ENCODE assay signal across 8 cellular contexts in genomic region chr19:588093-588742, GRCh38. TPM values are rescaled to one million over a fixed set of nuclear protein-coding genes. Genes with fewer than 3 reads are reported as not detected.
DNase-seq lines count a peak whose midpoint lies in the region; ATAC-seq and TF ChIP-seq lines count a peak whose summit lies in the region.

No MANE protein-coding gene starts in this region.

- intact Hi-C loops in activated CD8-positive, alpha-beta T cell treated with anti-CD3 and anti-CD28 coated beads for 36 hours (cut with micrococcal nuclease), result loop anchor here (10.0 kb wide), 1 partner anchor 147 kb away; no protein-coding TSS in a partner anchor

- H3K36me3 Mint-ChIP-seq in activated CD8-positive, alpha-beta T cell treated with anti-CD3 and anti-CD28 coated beads for 36 hours (ENCODE audit: low read depth), result no peaks in the 10 kb centered on the region

- no peak overlapping the region for H4K5ac ChIP-seq in mesendoderm (ENCODE audit: low read length)

- peak; percentile 80 for ATAC-seq in activated CD8-positive, alpha-beta T cell treated with anti-CD3 and anti-CD28 coated beads for 36 hours
- ATAC-seq in GM21367 (IDR thresholded peaks at IDR 0.05; ENCODE audit: unreplicated experiment), result no peak

- no peaks in the 10 kb centered on the region for H3K9me3 Mint-ChIP-seq in activated CD8-positive, alpha-beta T cell treated with anti-CD3 and anti-CD28 coated beads for 36 hours

- H3K27me3 ChIP-seq in BE2C (no peaks in the 10 kb centered on the region), mesendoderm (ENCODE audit: insufficient read depth, low read length, poor library complexity) (peaks cover 15% of the 10 kb centered on the region), suprapubic skin (peaks cover 74% of the 10 kb centered on the region)

- WGBS in mesendoderm (ENCODE audit: extremely low coverage, insufficient coverage, low lambda C conversion rate), result no CpG with 5 or more reads among the region's 41 CpGs
- 7% methylated on average over 10 of the region's 41 CpGs for WGBS in suprapubic skin

- H3K79me2 ChIP-seq in mesendoderm (ENCODE audit: control insufficient read depth, insufficient read depth, low read length), result no peaks in the 10 kb centered on the region

- no peak for TF ChIP-seq POLR2A in suprapubic skin (IDR thresholded peaks at IDR 0.05)

- no peak overlapping the region for H3K9ac ChIP-seq in mesendoderm (ENCODE audit: low read length)

- H4K8ac ChIP-seq in mesendoderm (ENCODE audit: low read depth, low read length), result no peak overlapping the region

- H3K23ac ChIP-seq in mesendoderm (ENCODE audit: low read length), result no peak overlapping the region

- no peaks in the 10 kb centered on the region for H3K79me1 ChIP-seq in mesendoderm (ENCODE audit: low read length)

- no peak overlapping the region for H3K4me3 Mint-ChIP-seq in activated CD8-positive, alpha-beta T cell treated with anti-CD3 and anti-CD28 coated beads for 36 hours

- peak; percentile 75 for TF ChIP-seq CTCF in BE2C (IDR thresholded peaks at IDR 0.05; ENCODE audit: low read depth, low read length)
- TF ChIP-seq CTCF in HFF-Myc (IDR thresholded peaks at IDR 0.05; ENCODE audit: low read depth, low read length, missing control alignments), result peak; percentile 74
- peak; percentile 58 for TF ChIP-seq CTCF in activated CD8-positive, alpha-beta T cell treated with anti-CD3 and anti-CD28 coated beads for 36 hours (IDR thresholded peaks at IDR 0.05)
- TF ChIP-seq CTCF in suprapubic skin (IDR thresholded peaks at IDR 0.05), result peak in 1 of 2 donors; percentile 68

- TF ChIP-seq EP300 in suprapubic skin (IDR thresholded peaks at IDR 0.05), result no peak

- H3K56ac ChIP-seq in mesendoderm (ENCODE audit: low read length), result no peak overlapping the region

- H3K27ac Mint-ChIP-seq in activated CD8-positive, alpha-beta T cell treated with anti-CD3 and anti-CD28 coated beads for 36 hours, result no peak overlapping the region

- no peak overlapping the region for H3K4ac ChIP-seq in mesendoderm (ENCODE audit: low read depth, low read length)

- CTCF ChIA-PET in activated CD8-positive, alpha-beta T cell treated with anti-CD3 and anti-CD28 coated beads for 36 hours (lab: Charles Lee), result interaction anchor here (0.8 to 1.0 kb wide), 3 partner anchors 10 to 72 kb away, joined by 3 to 4 read pairs (median 3); no protein-coding TSS in a partner anchor

- H3K4me1 Mint-ChIP-seq in activated CD8-positive, alpha-beta T cell treated with anti-CD3 and anti-CD28 coated beads for 36 hours (ENCODE audit: low read depth), result peaks cover 5% of the 10 kb centered on the region

- no peak overlapping the region for H3K18ac ChIP-seq in mesendoderm (ENCODE audit: low read length)

- DNase-seq in BE2C (peak; percentile 98), HFF-Myc (ENCODE audit: extremely low read depth, low read depth) (no peak), NCI-H524 treated with DMSO at 0.1 percent for 48 hours (lab: John Stamatoyannopoulos, UW) (peak; percentile 35), mesendoderm (peak; percentile 90), suprapubic skin (ENCODE audit: low spot score in 2 of 2) (no peak)
- peak; percentile 84 for DNase-seq in activated CD8-positive, alpha-beta T cell treated with anti-CD3 and anti-CD28 coated beads for 36 hours
- peak; percentile 44 for DNase-seq in effector CD4-positive, alpha-beta T cell

- no peak overlapping the region for H2BK15ac ChIP-seq in mesendoderm (replicated peaks; ENCODE audit: low read depth)

- H3K4me1 ChIP-seq in BE2C (peaks cover 12% of the 10 kb centered on the region), mesendoderm (ENCODE audit: control insufficient read depth, low read depth, low read length) (no peaks in the 10 kb centered on the region), suprapubic skin (peaks cover 43% of the 10 kb centered on the region)

- no peak overlapping the region for H3K4me2 ChIP-seq in mesendoderm (ENCODE audit: low read length)

- peaks cover 6% of the 10 kb centered on the region for H3K36me3 ChIP-seq in BE2C
- H3K36me3 ChIP-seq in mesendoderm (ENCODE audit: control insufficient read depth, insufficient read depth, low read length), result no peaks in the 10 kb centered on the region
- peaks cover 5% of the 10 kb centered on the region for H3K36me3 ChIP-seq in suprapubic skin

- H2BK5ac ChIP-seq in mesendoderm (ENCODE audit: low read length), result no peak overlapping the region

- H2AK5ac ChIP-seq in mesendoderm (ENCODE audit: low read length), result no peak overlapping the region

- peak overlapping the region; percentile 51 for H3K4me3 ChIP-seq in BE2C (ENCODE audit: low read depth, low read length)
- H3K4me3 ChIP-seq in HFF-Myc (replicated peaks; ENCODE audit: low read depth, low read length), result no peak overlapping the region
- no peak overlapping the region for H3K4me3 ChIP-seq in mesendoderm (ENCODE audit: low read length)
- peak overlapping the region; percentile 5 for H3K4me3 ChIP-seq in suprapubic skin

- no peak overlapping the region for H3K27ac ChIP-seq in mesendoderm (ENCODE audit: low read depth, low read length)
- H3K27ac ChIP-seq in suprapubic skin, result no peak overlapping the region

- POLR2A ChIA-PET in activated CD8-positive, alpha-beta T cell treated with anti-CD3 and anti-CD28 coated beads for 36 hours (lab: Charles Lee), result interaction anchor here (1.1 kb wide), 1 partner anchor 44 kb away, joined by 3 read pairs; no protein-coding TSS in a partner anchor

- H3K27me3 Mint-ChIP-seq in activated CD8-positive, alpha-beta T cell treated with anti-CD3 and anti-CD28 coated beads for 36 hours, result peaks cover 21% of the 10 kb centered on the region

- no peak overlapping the region for H2BK120ac ChIP-seq in mesendoderm (ENCODE audit: low read depth, low read length)

- H3K9me3 ChIP-seq in BE2C (no peaks in the 10 kb centered on the region), suprapubic skin (no peaks in the 10 kb centered on the region)

RNA-seq across cellular contexts. Expression of gene HCN2, which starts 1.5 kb away (rescaled TPM):
- polyA plus RNA-seq in BE2C (2012; ENCODE audit: insufficient read depth, insufficient read length, low read depth), result 15.2 TPM
- total RNA-seq in activated CD8-positive, alpha-beta T cell treated with anti-CD3 and anti-CD28 coated beads for 36 hours, result under 1 TPM; 0.18 TPM
- 0.79 TPM for polyA plus RNA-seq in mesendoderm (2013, experiment 1 of 2)
- polyA plus RNA-seq in mesendoderm (2013, experiment 2 of 2), result 0.81 TPM
- total RNA-seq in suprapubic skin, result 1 to 10 TPM in 1 of 4 donors, under 1 TPM in 3; 0.11 to 1.7 (median 0.81) TPM

RNA-seq across cellular contexts. Expression of gene BSG, which starts 15.8 kb away (rescaled TPM):
- 2,598 TPM for polyA plus RNA-seq in BE2C (2012; ENCODE audit: insufficient read depth, insufficient read length, low read depth)
- 100 to 1,000 TPM; 159 to 160 TPM for total RNA-seq in activated CD8-positive, alpha-beta T cell treated with anti-CD3 and anti-CD28 coated beads for 36 hours
- 492 TPM for polyA plus RNA-seq in mesendoderm (2013, experiment 1 of 2)
- polyA plus RNA-seq in mesendoderm (2013, experiment 2 of 2), result 502 TPM
- 100 to 1,000 TPM; 265 to 314 (median 285) TPM for total RNA-seq in suprapubic skin

RNA-seq across cellular contexts. Expression of gene GZMM, which starts 44.4 kb away (rescaled TPM):
- 4.1 TPM for polyA plus RNA-seq in BE2C (2012; ENCODE audit: insufficient read depth, insufficient read length, low read depth)
- total RNA-seq in activated CD8-positive, alpha-beta T cell treated with anti-CD3 and anti-CD28 coated beads for 36 hours, result 10 to 100 TPM; 52.7 to 58.5 TPM
- polyA plus RNA-seq in mesendoderm (2013, experiment 1 of 2), result 0.13 TPM
- 0.25 TPM for polyA plus RNA-seq in mesendoderm (2013, experiment 2 of 2)
- under 1 TPM in 1 of 4 donors, not detected in 3; 0.97 TPM for total RNA-seq in suprapubic skin

RNA-seq across cellular contexts. Expression of gene POLRMT, which starts 45.1 kb away (rescaled TPM):
- 246 TPM for polyA plus RNA-seq in BE2C (2012; ENCODE audit: insufficient read depth, insufficient read length, low read depth)
- total RNA-seq in activated CD8-positive, alpha-beta T cell treated with anti-CD3 and anti-CD28 coated beads for 36 hours, result 10 to 100 TPM; 66.6 to 67.9 TPM
- polyA plus RNA-seq in mesendoderm (2013, experiment 1 of 2), result 71.5 TPM
- polyA plus RNA-seq in mesendoderm (2013, experiment 2 of 2), result 73.0 TPM
- 10 to 100 TPM; 26.0 to 60.4 (median 46.3) TPM for total RNA-seq in suprapubic skin

RNA-seq across cellular contexts. Expression of gene FGF22, which starts 51.5 kb away (rescaled TPM):
- 3.8 TPM for polyA plus RNA-seq in BE2C (2012; ENCODE audit: insufficient read depth, insufficient read length, low read depth)
- total RNA-seq in activated CD8-positive, alpha-beta T cell treated with anti-CD3 and anti-CD28 coated beads for 36 hours, result under 1 TPM in 1 of 2 experiments, not detected in 1; 0.16 TPM
- polyA plus RNA-seq in mesendoderm (2013, experiment 1 of 2), result 0.08 TPM
- 0.10 TPM for polyA plus RNA-seq in mesendoderm (2013, experiment 2 of 2)
- 10 to 100 TPM in 2 of 4 donors, 1 to 10 TPM in 2; 5.2 to 13.0 (median 9.2) TPM for total RNA-seq in suprapubic skin

Comparison
In these comparisons a context has a peak if more than half of its experiments do, and no peak if none do; other contexts are left out.
1. DNase-seq: peak in BE2C (single experiment), NCI-H524 treated with DMSO at 0.1 percent for 48 hours (single experiment), activated CD8-positive, alpha-beta T cell treated with anti-CD3 and anti-CD28 coated beads for 36 hours (single experiment), effector CD4-positive, alpha-beta T cell (single experiment) and mesendoderm (single experiment); none in HFF-Myc (single experiment) and suprapubic skin (0 of 2).
2. H3K4me3 ChIP-seq: peak in BE2C (single experiment) and suprapubic skin (single experiment); none in HFF-Myc (single experiment) and mesendoderm (single experiment).
3. RNA of gene GZMM, which starts 44.4 kb away (total RNA-seq): 52.7 to 58.5 TPM in activated CD8-positive, alpha-beta T cell treated with anti-CD3 and anti-CD28 coated beads for 36 hours; 0.97 TPM in suprapubic skin; every median in the first group is over 10 times any median in the second.